ENCODE assay signal across 1 cellular context in the genomic region with DNA sequence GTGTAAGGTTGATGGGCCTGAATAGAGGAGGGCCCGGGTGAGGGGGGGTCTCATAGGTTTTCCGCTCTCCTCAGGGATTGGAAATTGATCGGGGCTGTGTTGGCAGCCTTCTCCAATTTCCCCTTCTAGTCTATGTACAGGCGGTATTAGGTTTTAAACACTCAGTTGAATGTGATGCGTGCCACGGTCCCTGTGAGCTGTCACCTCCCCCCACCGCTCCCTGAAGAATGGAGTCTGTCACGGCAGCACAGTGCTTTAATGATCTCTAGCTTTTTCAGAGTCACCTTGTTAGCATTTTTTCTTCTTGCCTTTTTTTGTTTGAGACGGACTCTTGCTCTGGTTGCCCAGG.
A peak's percentile ranks its signal among the peaks of the same experiment; 100 is the strongest.
TF ChIP-seq lines count a peak whose summit lies in the region.

No MANE protein-coding gene starts in this region.

TF ChIP-seq in HepG2, 621 proteins besides CTCF, POLR2A, EP300 and RAD21:
- TF ChIP-seq ZNF761 (CRISPR knock-in tag; conservative IDR thresholded peaks at IDR 0.05) = no peak
- TF ChIP-seq CREM (IDR thresholded peaks at IDR 0.05) = peak; percentile 8
- no peak for TF ChIP-seq CREM (CRISPR knock-in tag; IDR thresholded peaks at IDR 0.05)
- no peak for TF ChIP-seq ZNF383 (CRISPR knock-in tag; IDR thresholded peaks at IDR 0.05; ENCODE audit: borderline replicate concordance)
- no peak for TF ChIP-seq ZNF512B (CRISPR knock-in tag; IDR thresholded peaks at IDR 0.05; ENCODE audit: borderline replicate concordance)
- no peak for TF ChIP-seq ZNF652 (CRISPR knock-in tag; IDR thresholded peaks at IDR 0.05; ENCODE audit: borderline replicate concordance, low read depth)
- no peak for TF ChIP-seq RBM39 (IDR thresholded peaks at IDR 0.05; ENCODE audit: low read depth, low read length, poor library complexity, severe bottlenecking)
- no peak for TF ChIP-seq PRMT3 (CRISPR knock-in tag; IDR thresholded peaks at IDR 0.05; ENCODE audit: borderline replicate concordance, low read depth)
- 0 out of 2 replicates have a peak, but pooled peaks have one; percentile 14 for TF ChIP-seq ZNF615 (CRISPR knock-in tag; IDR thresholded peaks at IDR 0.05; ENCODE audit: borderline replicate concordance)
- TF ChIP-seq YY1 (IDR thresholded peaks at IDR 0.05; ENCODE audit: insufficient read depth, insufficient replicate concordance, low read depth, low read length) = no peak
- TF ChIP-seq ZNF562 (CRISPR knock-in tag; IDR thresholded peaks at IDR 0.05; ENCODE audit: borderline replicate concordance) = no peak
- no peak for TF ChIP-seq ZMYM3 (CRISPR knock-in tag; IDR thresholded peaks at IDR 0.05)
- no peak for TF ChIP-seq ZMAT3 (CRISPR knock-in tag; conservative IDR thresholded peaks at IDR 0.05)
- TF ChIP-seq ZBTB20 (CRISPR knock-in tag; IDR thresholded peaks at IDR 0.05; ENCODE audit: borderline replicate concordance, low read depth) = no peak
- TF ChIP-seq THYN1 (CRISPR knock-in tag; IDR thresholded peaks at IDR 0.05; ENCODE audit: borderline replicate concordance, low read depth) = no peak
- no peak for TF ChIP-seq POGZ (CRISPR knock-in tag; IDR thresholded peaks at IDR 0.05)
- no peak; the same call in 1 of the 2 replicates for TF ChIP-seq TMF1 (CRISPR knock-in tag; IDR thresholded peaks at IDR 0.05; ENCODE audit: low read depth)
- TF ChIP-seq SIX1 (CRISPR knock-in tag; IDR thresholded peaks at IDR 0.05; ENCODE audit: borderline replicate concordance) = 0 out of 2 replicates have a peak, but pooled peaks have one; percentile 2
- TF ChIP-seq RFX1 (IDR thresholded peaks at IDR 0.05) = no peak
- TF ChIP-seq IRF2 (CRISPR knock-in tag; IDR thresholded peaks at IDR 0.05) = no peak
- no peak for TF ChIP-seq NAIF1 (CRISPR knock-in tag; IDR thresholded peaks at IDR 0.05; ENCODE audit: borderline replicate concordance)
- TF ChIP-seq ZNF773 (CRISPR knock-in tag; IDR thresholded peaks at IDR 0.05; ENCODE audit: borderline replicate concordance) = no peak
- no peak for TF ChIP-seq SAFB2 (CRISPR knock-in tag; IDR thresholded peaks at IDR 0.05; ENCODE audit: borderline replicate concordance, low read depth)
- TF ChIP-seq ZNF281 (CRISPR knock-in tag; IDR thresholded peaks at IDR 0.05; ENCODE audit: borderline replicate concordance) = peak; percentile 44; the same call in 1 of the 2 replicates
- no peak for TF ChIP-seq ZNF549 (CRISPR knock-in tag; IDR thresholded peaks at IDR 0.05)
- TF ChIP-seq AGO2 (optimal IDR thresholded peaks at IDR 0.05; ENCODE audit: low read depth, low read length) = no peak
- TF ChIP-seq, protein P1, sequence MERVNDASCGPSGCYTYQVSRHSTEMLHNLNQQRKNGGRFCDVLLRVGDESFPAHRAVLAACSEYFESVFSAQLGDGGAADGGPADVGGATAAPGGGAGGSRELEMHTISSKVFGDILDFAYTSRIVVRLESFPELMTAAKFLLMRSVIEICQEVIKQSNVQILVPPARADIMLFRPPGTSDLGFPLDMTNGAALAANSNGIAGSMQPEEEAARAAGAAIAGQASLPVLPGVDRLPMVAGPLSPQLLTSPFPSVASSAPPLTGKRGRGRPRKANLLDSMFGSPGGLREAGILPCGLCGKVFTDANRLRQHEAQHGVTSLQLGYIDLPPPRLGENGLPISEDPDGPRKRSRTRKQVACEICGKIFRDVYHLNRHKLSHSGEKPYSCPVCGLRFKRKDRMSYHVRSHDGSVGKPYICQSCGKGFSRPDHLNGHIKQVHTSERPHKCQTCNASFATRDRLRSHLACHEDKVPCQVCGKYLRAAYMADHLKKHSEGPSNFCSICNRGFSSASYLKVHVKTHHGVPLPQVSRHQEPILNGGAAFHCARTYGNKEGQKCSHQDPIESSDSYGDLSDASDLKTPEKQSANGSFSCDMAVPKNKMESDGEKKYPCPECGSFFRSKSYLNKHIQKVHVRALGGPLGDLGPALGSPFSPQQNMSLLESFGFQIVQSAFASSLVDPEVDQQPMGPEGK (CRISPR knock-in tag; IDR thresholded peaks at IDR 0.05) = peak; percentile 10; the same call in 1 of the 2 replicates
- TF ChIP-seq, protein P2, sequence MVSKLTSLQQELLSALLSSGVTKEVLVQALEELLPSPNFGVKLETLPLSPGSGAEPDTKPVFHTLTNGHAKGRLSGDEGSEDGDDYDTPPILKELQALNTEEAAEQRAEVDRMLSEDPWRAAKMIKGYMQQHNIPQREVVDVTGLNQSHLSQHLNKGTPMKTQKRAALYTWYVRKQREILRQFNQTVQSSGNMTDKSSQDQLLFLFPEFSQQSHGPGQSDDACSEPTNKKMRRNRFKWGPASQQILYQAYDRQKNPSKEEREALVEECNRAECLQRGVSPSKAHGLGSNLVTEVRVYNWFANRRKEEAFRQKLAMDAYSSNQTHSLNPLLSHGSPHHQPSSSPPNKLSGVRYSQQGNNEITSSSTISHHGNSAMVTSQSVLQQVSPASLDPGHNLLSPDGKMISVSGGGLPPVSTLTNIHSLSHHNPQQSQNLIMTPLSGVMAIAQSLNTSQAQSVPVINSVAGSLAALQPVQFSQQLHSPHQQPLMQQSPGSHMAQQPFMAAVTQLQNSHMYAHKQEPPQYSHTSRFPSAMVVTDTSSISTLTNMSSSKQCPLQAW (CRISPR knock-in tag; IDR thresholded peaks at IDR 0.05) = peak; percentile 3; the same call in 1 of the 2 replicates
- no peak for TF ChIP-seq TARDBP (CRISPR knock-in tag; IDR thresholded peaks at IDR 0.05)
- TF ChIP-seq, protein P3, sequence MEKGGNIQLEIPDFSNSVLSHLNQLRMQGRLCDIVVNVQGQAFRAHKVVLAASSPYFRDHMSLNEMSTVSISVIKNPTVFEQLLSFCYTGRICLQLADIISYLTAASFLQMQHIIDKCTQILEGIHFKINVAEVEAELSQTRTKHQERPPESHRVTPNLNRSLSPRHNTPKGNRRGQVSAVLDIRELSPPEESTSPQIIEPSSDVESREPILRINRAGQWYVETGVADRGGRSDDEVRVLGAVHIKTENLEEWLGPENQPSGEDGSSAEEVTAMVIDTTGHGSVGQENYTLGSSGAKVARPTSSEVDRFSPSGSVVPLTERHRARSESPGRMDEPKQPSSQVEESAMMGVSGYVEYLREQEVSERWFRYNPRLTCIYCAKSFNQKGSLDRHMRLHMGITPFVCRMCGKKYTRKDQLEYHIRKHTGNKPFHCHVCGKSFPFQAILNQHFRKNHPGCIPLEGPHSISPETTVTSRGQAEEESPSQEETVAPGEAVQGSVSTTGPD (CRISPR knock-in tag; IDR thresholded peaks at IDR 0.05) = no peak
- TF ChIP-seq ZSCAN22 (CRISPR knock-in tag; IDR thresholded peaks at IDR 0.05) = no peak
- no peak for TF ChIP-seq ELF4 (CRISPR knock-in tag; IDR thresholded peaks at IDR 0.05; ENCODE audit: borderline replicate concordance)
- TF ChIP-seq DNMT3B (CRISPR knock-in tag; conservative IDR thresholded peaks at IDR 0.05) = no peak
- no peak for TF ChIP-seq ZFP41 (CRISPR knock-in tag; IDR thresholded peaks at IDR 0.05; ENCODE audit: borderline replicate concordance)
- TF ChIP-seq RNF219 (CRISPR knock-in tag; IDR thresholded peaks at IDR 0.05) = 0 out of 2 replicates have a peak, but pooled peaks have one; percentile 62
- no peak for TF ChIP-seq ZIK1 (CRISPR knock-in tag; IDR thresholded peaks at IDR 0.05; ENCODE audit: borderline replicate concordance, low read depth)
- TF ChIP-seq, protein P4, sequence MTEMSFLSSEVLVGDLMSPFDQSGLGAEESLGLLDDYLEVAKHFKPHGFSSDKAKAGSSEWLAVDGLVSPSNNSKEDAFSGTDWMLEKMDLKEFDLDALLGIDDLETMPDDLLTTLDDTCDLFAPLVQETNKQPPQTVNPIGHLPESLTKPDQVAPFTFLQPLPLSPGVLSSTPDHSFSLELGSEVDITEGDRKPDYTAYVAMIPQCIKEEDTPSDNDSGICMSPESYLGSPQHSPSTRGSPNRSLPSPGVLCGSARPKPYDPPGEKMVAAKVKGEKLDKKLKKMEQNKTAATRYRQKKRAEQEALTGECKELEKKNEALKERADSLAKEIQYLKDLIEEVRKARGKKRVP (CRISPR knock-in tag; IDR thresholded peaks at IDR 0.05) = no peak
